ENCODE assay signal across 36 cellular contexts in genomic region chr10:93589648-93590562, GRCh38. TPM values are rescaled to one million over a fixed set of nuclear protein-coding genes. Genes with fewer than 3 reads are reported as not detected.
"Had no signal": no experiment of that assay in that cellular context is flagged by ENCODE, and none has a peak within 500 bp of the region (broad histone marks: within the 10 kb centered on the region; RNA-seq: fewer than 3 reads in every experiment).

No MANE protein-coding gene starts in this region.

- DNase-seq: effector CD8-positive, alpha-beta T cell; foreskin keratinocyte; heart left ventricle; left cardiac atrium; left ventricle myocardium inferior; lower lobe of right lung; naive B cell; stimulated activated CD4-positive, alpha-beta T cell treated with anti-CD3 and anti-CD28 coated beads, Interleukin-12 subunit alpha, Interleukin-12 subunit beta, amount 100 ng/mL, for 4 hours; stimulated activated CD4-positive, alpha-beta T cell treated with anti-CD3 and anti-CD28 coated beads, Interleukin-1b, Interleukin-23, amount 100 ng/mL, for 48 hours; stimulated activated CD4-positive, alpha-beta T cell treated with anti-CD3 and anti-CD28 coated beads, Interleukin-4, amount 100 ng/mL, for 1 hour; stimulated activated CD8-positive, alpha-beta memory T cell treated with anti-CD3 and anti-CD28 coated beads, Interleukin-4, amount 100 ng/mL, for 48 hours; stimulated activated naive CD4-positive, alpha-beta T cell; stimulated activated naive CD8-positive, alpha-beta T cell treated with anti-CD3 and anti-CD28 coated beads, Interleukin-15, amount 100 ng/mL, for 72 hours; thyroid gland; trophoblast cell had no signal

- H3K27ac Mint-ChIP-seq: dendritic cell treated with granulocyte-macrophage colony-stimulating factor and Interleukin-4, amounts not matched to agents 40 ng/mL and 50 ng/mL, for 4 days; natural killer cell treated with Interleukin-12 subunit alpha and Interleukin-12 subunit beta and Interleukin-15 and Interleukin-18, amount 100 ng/mL, for 72 hours; neural progenitor cell; progenitor cell of endocrine pancreas had no signal

- H3K79me2 ChIP-seq: hepatocyte, parathyroid adenoma had no signal

- H3K9ac ChIP-seq: neural progenitor cell, parathyroid adenoma had no signal

- FAIRE-seq: colon, endothelial cell of umbilical vein had no signal

- H3K4me3 Mint-ChIP-seq: dendritic cell treated with granulocyte-macrophage colony-stimulating factor and Interleukin-4, amounts not matched to agents 40 ng/mL and 50 ng/mL, for 4 days; naive B cell; natural killer cell treated with Interleukin-12 subunit alpha and Interleukin-12 subunit beta and Interleukin-15 and Interleukin-18, amount 100 ng/mL, for 72 hours; neural progenitor cell; stimulated activated naive CD8-positive, alpha-beta T cell treated with anti-CD3 and anti-CD28 coated beads, Interleukin-15, amount 100 ng/mL, for 72 hours had no signal

- H3K36me3 ChIP-seq: esophagus muscularis mucosa, gastroesophageal sphincter, heart left ventricle, left ventricle myocardium inferior, lower lobe of right lung, neural progenitor cell, thyroid gland, vagina had no signal

- H3K4me1 ChIP-seq: esophagus muscularis mucosa, foreskin keratinocyte, gastroesophageal sphincter, parathyroid adenoma, thyroid gland, vagina had no signal

- H3K27me3 ChIP-seq: esophagus muscularis mucosa, gastroesophageal sphincter, hepatocyte, neural progenitor cell, thyroid gland, vagina had no signal

- H3K9me3 ChIP-seq: esophagus muscularis mucosa, gastroesophageal sphincter, heart left ventricle, left ventricle myocardium inferior, lower lobe of right lung, thyroid gland, vagina had no signal

- H2AFZ ChIP-seq: hepatocyte, neural progenitor cell, parathyroid adenoma had no signal

- H3K4me3 ChIP-seq: esophagus muscularis mucosa, gastroesophageal sphincter, heart left ventricle, hepatocyte, left ventricle myocardium inferior, lower lobe of right lung, neural progenitor cell, smooth muscle cell, thyroid gland, vagina had no signal

- H3K4me1 Mint-ChIP-seq: naive B cell; stimulated activated naive CD8-positive, alpha-beta T cell treated with anti-CD3 and anti-CD28 coated beads, Interleukin-15, amount 100 ng/mL, for 72 hours had no signal

- H3K27ac ChIP-seq: esophagus muscularis mucosa, foreskin keratinocyte, gastroesophageal sphincter, heart left ventricle, left ventricle myocardium inferior, lower lobe of right lung, neural progenitor cell, parathyroid adenoma, thyroid gland, vagina had no signal

- H3K36me3 Mint-ChIP-seq: naive B cell; natural killer cell treated with Interleukin-12 subunit alpha and Interleukin-12 subunit beta and Interleukin-15 and Interleukin-18, amount 100 ng/mL, for 72 hours; neural progenitor cell had no signal

- H3K4me2 ChIP-seq: hepatocyte, neural progenitor cell, smooth muscle cell had no signal

- ATAC-seq: foreskin keratinocyte; gastroesophageal sphincter; heart left ventricle; lower lobe of right lung; natural killer cell treated with Interleukin-12 subunit alpha and Interleukin-12 subunit beta and Interleukin-15 and Interleukin-18, amount 100 ng/mL, for 72 hours; sciatic nerve; stimulated activated naive CD8-positive, alpha-beta T cell treated with anti-CD3 and anti-CD28 coated beads, Interleukin-15, amount 100 ng/mL, for 72 hours had no signal

- H3K9me3 Mint-ChIP-seq: dendritic cell treated with granulocyte-macrophage colony-stimulating factor and Interleukin-4, amounts not matched to agents 40 ng/mL and 50 ng/mL, for 4 days; natural killer cell treated with Interleukin-12 subunit alpha and Interleukin-12 subunit beta and Interleukin-15 and Interleukin-18, amount 100 ng/mL, for 72 hours; neural progenitor cell; stimulated activated naive CD8-positive, alpha-beta T cell treated with anti-CD3 and anti-CD28 coated beads, Interleukin-15, amount 100 ng/mL, for 72 hours had no signal

RNA-seq across cellular contexts. Expression of gene RBP4, which starts 11.1 kb away (rescaled TPM):
- total RNA-seq: endothelial cell of umbilical vein; fibroblast of lung; foreskin keratinocyte; kidney epithelial cell; natural killer cell treated with Interleukin-12 subunit alpha and Interleukin-12 subunit beta and Interleukin-15 and Interleukin-18, amount 100 ng/mL, for 72 hours had no signal
- polyA plus RNA-seq: endothelial cell of umbilical vein, foreskin keratinocyte had no signal

RNA-seq across cellular contexts. Expression of gene PDE6C, which starts 22.4 kb away (rescaled TPM):
- total RNA-seq: endothelial cell of umbilical vein; epithelial cell of proximal tubule; esophagus muscularis mucosa; fibroblast of lung; foreskin keratinocyte; gastroesophageal sphincter; heart left ventricle; kidney epithelial cell; left cardiac atrium; left ventricle myocardium inferior; lower lobe of right lung; mesenteric fat pad; natural killer cell treated with Interleukin-12 subunit alpha and Interleukin-12 subunit beta and Interleukin-15 and Interleukin-18, amount 100 ng/mL, for 72 hours; osteoblast; progenitor cell of endocrine pancreas; sciatic nerve; smooth muscle cell; subcutaneous adipose tissue; temporal lobe; thyroid gland; ureter; vagina had no signal
- polyA plus RNA-seq: endothelial cell of umbilical vein, fibroblast of lung, foreskin keratinocyte, heart left ventricle, smooth muscle cell had no signal

RNA-seq across cellular contexts. Expression of gene FFAR4, which starts 23.4 kb away (rescaled TPM):
- total RNA-seq: endothelial cell of umbilical vein; epithelial cell of proximal tubule; fibroblast of lung; foreskin keratinocyte; gastroesophageal sphincter; hepatocyte; kidney epithelial cell; natural killer cell treated with Interleukin-12 subunit alpha and Interleukin-12 subunit beta and Interleukin-15 and Interleukin-18, amount 100 ng/mL, for 72 hours; osteoblast; smooth muscle cell; temporal lobe had no signal
- polyA plus RNA-seq: endothelial cell of umbilical vein, fibroblast of lung, foreskin keratinocyte, smooth muscle cell had no signal
